13 cellular contexts compared by ENCODE assay signal in genomic region chr1:218156602-218157001, GRCh38.
DNase-seq lines count a peak whose midpoint lies in the region; ATAC-seq and TF ChIP-seq lines count a peak whose summit lies in the region.
"Had no signal": no experiment of that assay in that cellular context is flagged by ENCODE, and none has a peak within 500 bp of the region (broad histone marks: within the 10 kb centered on the region; RNA-seq: fewer than 3 reads in every experiment).

No MANE protein-coding gene starts in this region.

- ATAC-seq in GM21381 (IDR thresholded peaks at IDR 0.05; ENCODE audit: unreplicated experiment) (no peak), GM19351 (IDR thresholded peaks at IDR 0.05; ENCODE audit: unreplicated experiment) (no peak)

- no peaks in the 10 kb centered on the region; a peak in 1 of 5 replicates for H3K9me3 Mint-ChIP-seq in H9
- H3K9me3 Mint-ChIP-seq in endodermal cell: no peaks in the 10 kb centered on the region
- H3K9me3 Mint-ChIP-seq: CD4-positive, alpha-beta T cell had no signal

- H4K20me1 ChIP-seq in H9 (ENCODE audit: control insufficient read depth, insufficient read depth, insufficient read length): no peaks in the 10 kb centered on the region

- H3K18ac ChIP-seq in H9 (ENCODE audit: insufficient read length, low read depth, low read length) (no peak overlapping the region), mesenchymal stem cell (ENCODE audit: low read depth in 1 of 2, low read length in 2 of 2) (no peak overlapping the region)

- H2BK5ac ChIP-seq in H9 (ENCODE audit: insufficient read length, low read length) (no peak overlapping the region), mesenchymal stem cell (ENCODE audit: low read depth, low read length, poor library complexity, severe bottlenecking) (no peak overlapping the region)

- H4K91ac ChIP-seq in H9 (ENCODE audit: insufficient read length, low read depth, low read length) (no peak overlapping the region), mesenchymal stem cell (ENCODE audit: low read length) (no peak overlapping the region)

- H2AFZ ChIP-seq in H9 (ENCODE audit: low read length) (no peak overlapping the region), mesenchymal stem cell (ENCODE audit: low read depth, low read length) (no peak overlapping the region)

- H3K27me3 Mint-ChIP-seq in H9 (ENCODE audit: low read depth) (peaks cover 46% of the 10 kb centered on the region), endodermal cell (ENCODE audit: insufficient read depth) (peaks cover 32% of the 10 kb centered on the region)

- no peak overlapping the region for H3K4me3 ChIP-seq in endodermal cell (ENCODE audit: low read length)
- no peak overlapping the region for H3K4me3 ChIP-seq in mesenchymal stem cell (ENCODE audit: insufficient read depth in 1 of 2, low read depth in 1 of 2, low read length in 2 of 2)
- H3K4me3 ChIP-seq: thoracic aorta had no signal

- no peak overlapping the region for H2BK20ac ChIP-seq in H9 (ENCODE audit: low read depth, low read length, poor library complexity, severe bottlenecking)

- H3K14ac ChIP-seq in H9 (ENCODE audit: insufficient read depth, low read length) (no peak overlapping the region), mesenchymal stem cell (ENCODE audit: low read length in 2 of 2) (no peak overlapping the region)

- DNase-seq in H9 (peak; percentile 88), NCI-H2107 treated with DMSO at 0.1 percent for 48 hours (lab: John Stamatoyannopoulos, UW; ENCODE audit: unreplicated experiment) (peak; percentile 78), endodermal cell (peak; percentile 91), mesenchymal stem cell (no peak), cortex of kidney (lab: John Stamatoyannopoulos, UW) (no peak), AG08395 (ENCODE audit: low spot score) (no peak)
- DNase-seq: activated CD4-positive, alpha-beta T cell treated with anti-CD3 and anti-CD28 coated beads for 48 hours; CD4-positive, alpha-beta T cell; MM.1S; stimulated activated CD4-positive, alpha-beta T cell treated with anti-CD3 and anti-CD28 coated beads, Interleukin-12 subunit alpha, Interleukin-12 subunit beta, amount 100 ng/mL, for 4 hours had no signal

- peak overlapping the region in 1 of 2 experiments; percentile 49; a peak in 2 of 5 replicates for H3K4me3 Mint-ChIP-seq in H9
- H3K4me3 Mint-ChIP-seq in endodermal cell: no peak overlapping the region
- H3K4me3 Mint-ChIP-seq: CD4-positive, alpha-beta T cell had no signal

- no peak overlapping the region for H4K5ac ChIP-seq in H9 (ENCODE audit: insufficient read length, low read depth, low read length)

- TF ChIP-seq CTCF in H9 (conservative IDR thresholded peaks at IDR 0.05) (peak; percentile 27; the same call in 1 of the 3 replicates), endodermal cell (conservative IDR thresholded peaks at IDR 0.05) (peak; percentile 34)

- H3K36me3 Mint-ChIP-seq in H9 (ENCODE audit: insufficient read depth in 1 of 3, low read depth in 3 of 3) (no peaks in the 10 kb centered on the region), endodermal cell (ENCODE audit: low read depth) (no peaks in the 10 kb centered on the region)

- H3K79me1 ChIP-seq in H9 (ENCODE audit: insufficient read depth, low read depth, low read length, poor library complexity, severe bottlenecking): no peaks in the 10 kb centered on the region
- no peaks in the 10 kb centered on the region for H3K79me1 ChIP-seq in mesenchymal stem cell (replicated peaks; ENCODE audit: low read length, poor library complexity, severe bottlenecking)

- H2BK12ac ChIP-seq in H9 (ENCODE audit: insufficient read length, low read depth, low read length) (no peak overlapping the region), mesenchymal stem cell (ENCODE audit: low read length in 2 of 2) (no peak overlapping the region)

- H3K23ac ChIP-seq in H9 (ENCODE audit: insufficient read length, low read depth, low read length) (no peak overlapping the region), mesenchymal stem cell (ENCODE audit: low read length in 2 of 2) (no peak overlapping the region)

- H3K4ac ChIP-seq in H9 (ENCODE audit: low read depth, low read length) (no peak overlapping the region), mesenchymal stem cell (ENCODE audit: low read depth in 1 of 2, low read length in 2 of 2) (no peak overlapping the region)

- H3K4me2 ChIP-seq in H9 (ENCODE audit: insufficient read depth, insufficient read length, low read length) (peak overlapping the region; percentile 8), mesenchymal stem cell (ENCODE audit: low read length, poor library complexity, severe bottlenecking) (peak overlapping the region; percentile 21)

- H2BK15ac ChIP-seq in H9 (ENCODE audit: low read depth, low read length) (no peak overlapping the region), mesenchymal stem cell (ENCODE audit: low read depth, poor library complexity, severe bottlenecking) (no peak overlapping the region)

- WGBS in H9 (ENCODE audit: extremely low coverage, insufficient read length, low lambda C conversion rate): no CpG with 5 or more reads among the region's 15 CpGs
- WGBS in endodermal cell (ENCODE audit: insufficient coverage in 1 of 2, insufficient read length in 1 of 2), 2 experiments: 4 to 9% methylated on average over 5 to 15 of the region's 15 CpGs
- 17% methylated on average over 14 of the region's 15 CpGs for WGBS in mesenchymal stem cell

- H3K4me1 ChIP-seq in H9 (ENCODE audit: insufficient read depth, low read length) (no peaks in the 10 kb centered on the region), endodermal cell (ENCODE audit: control insufficient read depth, insufficient read depth, low read length) (peaks cover 11% of the 10 kb centered on the region), mesenchymal stem cell (ENCODE audit: control insufficient read depth, insufficient read depth, low read depth, low read length) (peaks cover 2% of the 10 kb centered on the region)

- H3K27ac ChIP-seq in H9 (ENCODE audit: insufficient read length, low read depth, low read length) (no peak overlapping the region), endodermal cell (ENCODE audit: low read depth, low read length) (no peak overlapping the region), mesenchymal stem cell (ENCODE audit: low read length, poor library complexity, severe bottlenecking) (no peak overlapping the region)
- H3K27ac ChIP-seq: thoracic aorta had no signal

- H2BK120ac ChIP-seq in H9 (ENCODE audit: low read depth, low read length, poor library complexity, severe bottlenecking) (no peak overlapping the region), mesenchymal stem cell (ENCODE audit: low read depth, low read length) (no peak overlapping the region)

- H3K23me2 ChIP-seq in H9 (ENCODE audit: insufficient read length, low read depth, low read length, poor library complexity, severe bottlenecking): no peaks in the 10 kb centered on the region

- H3K56ac ChIP-seq in H9 (ENCODE audit: insufficient read length, low read depth, low read length): no peak overlapping the region

- H2AK5ac ChIP-seq in H9 (ENCODE audit: insufficient read length, low read length) (no peak overlapping the region), mesenchymal stem cell (ENCODE audit: low read length, severe bottlenecking) (no peak overlapping the region)

- H3K9me3 ChIP-seq in H9 (ENCODE audit: control insufficient read depth, low read depth, low read length) (no peaks in the 10 kb centered on the region), endodermal cell (ENCODE audit: control insufficient read depth, low read length) (no peaks in the 10 kb centered on the region), mesenchymal stem cell (ENCODE audit: control insufficient read depth, low read length) (no peaks in the 10 kb centered on the region)
- H3K9me3 ChIP-seq: thoracic aorta had no signal

- no peak overlapping the region for H4K8ac ChIP-seq in H9 (replicated peaks; ENCODE audit: insufficient read length, low read depth, low read length)
- no peak overlapping the region for H4K8ac ChIP-seq in mesenchymal stem cell (ENCODE audit: low read length)

- H3K27ac Mint-ChIP-seq in H9 (no peak overlapping the region), endodermal cell (no peak overlapping the region)
- H3K27ac Mint-ChIP-seq: CD4-positive, alpha-beta T cell had no signal

- H3K4me1 Mint-ChIP-seq in H9 (peaks cover 15 to 26% of the 10 kb centered on the region in 2 experiments), endodermal cell (peaks cover 18% of the 10 kb centered on the region)

- H3K27me3 ChIP-seq in H9 (ENCODE audit: insufficient read depth, low read length): no peaks in the 10 kb centered on the region
- no peaks in the 10 kb centered on the region for H3K27me3 ChIP-seq in endodermal cell (ENCODE audit: control insufficient read depth, insufficient read depth, low read length, poor library complexity, severe bottlenecking)
- H3K27me3 ChIP-seq in mesenchymal stem cell (ENCODE audit: control insufficient read depth in 1 of 2, insufficient read depth in 1 of 2, low read length in 2 of 2): peaks cover 30 to 36% of the 10 kb centered on the region in 2 experiments

- no peaks in the 10 kb centered on the region for H3K79me2 ChIP-seq in H9 (ENCODE audit: insufficient read depth, low read length)

- no peak overlapping the region for H3T11ph ChIP-seq in H9 (ENCODE audit: low read length)

- no peak overlapping the region for H3K9ac ChIP-seq in H9 (ENCODE audit: extremely low read depth, insufficient read length, low read length)
- no peak overlapping the region for H3K9ac ChIP-seq in endodermal cell (ENCODE audit: extremely low read depth, low read length, poor library complexity, severe bottlenecking)
- H3K9ac ChIP-seq in mesenchymal stem cell (ENCODE audit: low read length): no peak overlapping the region

- H3K36me3 ChIP-seq in endodermal cell (ENCODE audit: control insufficient read depth, insufficient read depth, low read length) (no peaks in the 10 kb centered on the region), mesenchymal stem cell (ENCODE audit: control insufficient read depth in 1 of 2, insufficient read depth in 2 of 2, low read depth in 1 of 2, low read length in 2 of 2) (no peaks in the 10 kb centered on the region)
- H3K36me3 ChIP-seq: thoracic aorta had no signal

Comparison
In these comparisons a context has a peak if more than half of its experiments do, and no peak if none do; other contexts are left out.
1. DNase-seq: peak in H9 (single experiment), NCI-H2107 treated with DMSO at 0.1 percent for 48 hours (single experiment) and endodermal cell (single experiment); none in mesenchymal stem cell (single experiment), cortex of kidney (single experiment) and AG08395 (single experiment).